Comparison of ENCODE assay signal across 20 cellular contexts in genomic region chr2:168293766-168294165, GRCh38. TPM values are rescaled to one million over a fixed set of nuclear protein-coding genes. Genes with fewer than 3 reads are reported as not detected.
DNase-seq lines count a peak whose midpoint lies in the region; ATAC-seq and TF ChIP-seq lines count a peak whose summit lies in the region.
"Had no signal": no experiment of that assay in that cellular context is flagged by ENCODE, and none has a peak within 500 bp of the region (broad histone marks: within the 10 kb centered on the region; RNA-seq: fewer than 3 reads in every experiment).

No MANE protein-coding gene starts in this region.

- H3K4me1 ChIP-seq in BE2C = no peaks in the 10 kb centered on the region
- H3K4me1 ChIP-seq: BLaER1, left ventricle myocardium inferior, pancreas had no signal

- no peaks in the 10 kb centered on the region for H3K27me3 ChIP-seq in BE2C
- H3K27me3 ChIP-seq in H7 (ENCODE audit: control insufficient read depth, insufficient read depth, low read length) = no peaks in the 10 kb centered on the region
- H3K27me3 ChIP-seq: BLaER1, pancreas had no signal

- no peak for ATAC-seq in HG02885 (IDR thresholded peaks at IDR 0.05; ENCODE audit: poor library complexity, unreplicated experiment)
- ATAC-seq in GM21515 (IDR thresholded peaks at IDR 0.05; ENCODE audit: unreplicated experiment) = no peak
- ATAC-seq in HG02763 (IDR thresholded peaks at IDR 0.05; ENCODE audit: unreplicated experiment) = no peak
- ATAC-seq: activated naive CD4-positive, alpha-beta T cell treated with anti-CD3 and anti-CD28 coated beads, Interleukin-2, amount 50 U/mL, for 72 hours; pancreas had no signal

- no peaks in the 10 kb centered on the region for H3K9me3 ChIP-seq in BE2C
- H3K9me3 ChIP-seq: BLaER1, left ventricle myocardium inferior, pancreas had no signal

- H3K36me3 ChIP-seq in BE2C = no peaks in the 10 kb centered on the region
- H3K36me3 ChIP-seq in H7 (replicated peaks; ENCODE audit: control insufficient read depth, insufficient read depth, low read length) = no peaks in the 10 kb centered on the region
- H3K36me3 ChIP-seq: BLaER1, left ventricle myocardium inferior, pancreas had no signal

- H3K4me3 ChIP-seq in BE2C (ENCODE audit: low read depth, low read length) (no peak overlapping the region), H7 (ENCODE audit: insufficient read depth, low read depth, low read length) (no peak overlapping the region), fibroblast of pulmonary artery (replicated peaks; ENCODE audit: low read depth, low read length) (no peak overlapping the region)
- H3K4me3 ChIP-seq: BLaER1, left ventricle myocardium inferior, pancreas had no signal

- in situ Hi-C loops in GM13976 (cut with MboI; ENCODE audit: low sequenced_read_pairs, unreplicated experiment) = no loop called here

- peak; percentile 26; the same call in 1 of the 2 replicates for TF ChIP-seq CTCF in BE2C (IDR thresholded peaks at IDR 0.05; ENCODE audit: low read depth, low read length)
- TF ChIP-seq CTCF in fibroblast of pulmonary artery (IDR thresholded peaks at IDR 0.05; ENCODE audit: low read length, missing control alignments) = peak; percentile 3
- no peak for TF ChIP-seq CTCF in GM13976 (IDR thresholded peaks at IDR 0.05; ENCODE audit: borderline replicate concordance, control extremely low read depth, extremely low read depth, insufficient read depth, missing control alignments)

- no peak for DNase-seq in BE2C
- peak; percentile 18 for DNase-seq in H7
- DNase-seq in RPMI7951 (ENCODE audit: low read depth) = peak; percentile 38
- DNase-seq in fibroblast of pulmonary artery (ENCODE audit: low read depth) = no peak
- DNase-seq in GM13976 (ENCODE audit: low spot score) = no peak
- DNase-seq: activated CD4-positive, alpha-beta T cell treated with anti-CD3 and anti-CD28 coated beads, Interleukin-2, amount 10 ng/mL, durations not matched to agents 7 days and 5 days; activated T-cell treated with anti-CD3 and anti-CD28 coated beads, Interleukin-2, amount 50 U/mL, for 1 hour; DMS79 treated with DMSO at 0.1 percent for 48 hours; left ventricle myocardium inferior; NCI-H1436; NCI-H510A; OCI-M1; pancreas; stimulated activated CD4-positive, alpha-beta T cell treated with anti-CD3 and anti-CD28 coated beads, Interleukin-4, amount 100 ng/mL, for 24 hours; stimulated activated CD8-positive, alpha-beta memory T cell treated with anti-CD3 and anti-CD28 coated beads, Interleukin-4, amount 100 ng/mL, for 48 hours had no signal

RNA-seq across cellular contexts. Expression of gene STK39, which starts 46.4 kb away (rescaled TPM):
- 14.0 TPM for polyA plus RNA-seq in BE2C (2012; ENCODE audit: insufficient read depth, insufficient read length, low read depth)
- total RNA-seq in H7 (2014; rRNA removed; shearing (Covaris generic)) = 20.8 and 27.9 TPM in 2 replicates
- total RNA-seq in RPMI7951 (2014; rRNA removed; shearing (Covaris generic)) = 21.9 and 27.4 TPM in 2 replicates

Comparison
In these comparisons a context has a peak if more than half of its experiments do, and no peak if none do; other contexts are left out.
1. DNase-seq: peak in H7 (single experiment) and RPMI7951 (single experiment); none in BE2C (single experiment), fibroblast of pulmonary artery (single experiment) and GM13976 (single experiment).